Comparison of ENCODE assay signal across 1 cellular context in genomic region chr11:68460741-68461283, GRCh38.
A peak's percentile ranks its signal among the peaks of the same experiment; 100 is the strongest.
TF ChIP-seq lines count a peak whose summit lies in the region.

PPP6R3 (plus strand) TSS chr11:68460752; CDS start chr11:68537665, 76,913 bp downstream.

TF ChIP-seq in HepG2, 621 proteins besides CTCF, POLR2A, EP300 and RAD21 (continued from another document and continues in another):
- TF ChIP-seq TEF (CRISPR knock-in tag; IDR thresholded peaks at IDR 0.05) (0 out of 2 replicates have a peak, but pooled peaks have one; percentile 51), ZSCAN20 (CRISPR knock-in tag; IDR thresholded peaks at IDR 0.05; ENCODE audit: borderline replicate concordance) (0 out of 2 replicates have a peak, but pooled peaks have one; percentile 32), ZNF432 (CRISPR knock-in tag; IDR thresholded peaks at IDR 0.05; ENCODE audit: borderline replicate concordance) (no peak), MXD3 (CRISPR knock-in tag; IDR thresholded peaks at IDR 0.05) (0 out of 2 replicates have a peak, but pooled peaks have one; percentile 23), GPN1 (CRISPR knock-in tag; IDR thresholded peaks at IDR 0.05; ENCODE audit: borderline replicate concordance) (no peak), TOPORS (CRISPR knock-in tag; IDR thresholded peaks at IDR 0.05) (no peak), MED1 (CRISPR knock-in tag; IDR thresholded peaks at IDR 0.05) (0 out of 2 replicates have a peak, but pooled peaks have one; percentile 11), ZFP1 (CRISPR knock-in tag; IDR thresholded peaks at IDR 0.05) (no peak), ZBTB1 (CRISPR knock-in tag; IDR thresholded peaks at IDR 0.05; ENCODE audit: borderline replicate concordance) (no peak), ZNF124 (CRISPR knock-in tag; IDR thresholded peaks at IDR 0.05) (0 out of 2 replicates have a peak, but pooled peaks have one; percentile 26), IRX3 (CRISPR knock-in tag; IDR thresholded peaks at IDR 0.05; ENCODE audit: borderline replicate concordance, low read depth) (no peak), YEATS4 (CRISPR knock-in tag; IDR thresholded peaks at IDR 0.05; ENCODE audit: borderline replicate concordance) (peak; percentile 83), ARID2 (CRISPR knock-in tag; IDR thresholded peaks at IDR 0.05; ENCODE audit: borderline replicate concordance) (no peak), ZNF282 (IDR thresholded peaks at IDR 0.05; ENCODE audit: partially characterized antibody) (no peak), MAFG (CRISPR knock-in tag; IDR thresholded peaks at IDR 0.05) (no peak), TGIF2 (CRISPR knock-in tag; IDR thresholded peaks at IDR 0.05) (peak; percentile 53; the same call in 1 of the 2 replicates), ZNF768 (CRISPR knock-in tag; IDR thresholded peaks at IDR 0.05) (peak; percentile 29; the same call in 1 of the 2 replicates), ZBTB37 (CRISPR knock-in tag; IDR thresholded peaks at IDR 0.05) (no peak), MYC (CRISPR knock-in tag; IDR thresholded peaks at IDR 0.05; ENCODE audit: borderline replicate concordance) (peak; percentile 54), HNRNPK (IDR thresholded peaks at IDR 0.05; ENCODE audit: low read depth, low read length, poor library complexity, severe bottlenecking) (peak; percentile 28), CBFB (CRISPR knock-in tag; IDR thresholded peaks at IDR 0.05) (no peak), SMAD1 (CRISPR knock-in tag; IDR thresholded peaks at IDR 0.05; ENCODE audit: borderline replicate concordance, low read depth) (no peak), ZNF558 (CRISPR knock-in tag; IDR thresholded peaks at IDR 0.05; ENCODE audit: borderline replicate concordance) (no peak; the same call in 1 of the 2 replicates), POGZ (CRISPR knock-in tag; IDR thresholded peaks at IDR 0.05) (no peak), EEA1 (CRISPR knock-in tag; IDR thresholded peaks at IDR 0.05; ENCODE audit: borderline replicate concordance) (0 out of 2 replicates have a peak, but pooled peaks have one; percentile 56), ZNF605 (CRISPR knock-in tag; IDR thresholded peaks at IDR 0.05) (no peak), STAG1 (CRISPR knock-in tag; IDR thresholded peaks at IDR 0.05) (no peak), E2F2 (CRISPR knock-in tag; IDR thresholded peaks at IDR 0.05; ENCODE audit: borderline replicate concordance) (no peak), ZSCAN21 (CRISPR knock-in tag; IDR thresholded peaks at IDR 0.05; ENCODE audit: borderline replicate concordance) (peak; percentile 57; the same call in 1 of the 2 replicates), ZNF577 (CRISPR knock-in tag; IDR thresholded peaks at IDR 0.05; ENCODE audit: borderline replicate concordance, low read depth) (no peak), NR3C1 (CRISPR knock-in tag; IDR thresholded peaks at IDR 0.05) (no peak), DBP (CRISPR knock-in tag; IDR thresholded peaks at IDR 0.05; ENCODE audit: not compliant biosample characterization) (no peak), SMARCE1 (IDR thresholded peaks at IDR 0.05; ENCODE audit: borderline replicate concordance) (no peak), FOXK2 (IDR thresholded peaks at IDR 0.05) (no peak), IRF2 (CRISPR knock-in tag; IDR thresholded peaks at IDR 0.05) (no peak), KDM1A (CRISPR knock-in tag; IDR thresholded peaks at IDR 0.05) (no peak), LCORL (IDR thresholded peaks at IDR 0.05) (no peak), LCORL (CRISPR knock-in tag; IDR thresholded peaks at IDR 0.05) (no peak), CENPT (CRISPR knock-in tag; IDR thresholded peaks at IDR 0.05; ENCODE audit: low read depth) (0 out of 2 replicates have a peak, but pooled peaks have one; percentile 33), SYNCRIP (IDR thresholded peaks at IDR 0.05; ENCODE audit: insufficient read depth, low read depth, low read length) (no peak)
- TF ChIP-seq, protein P1, sequence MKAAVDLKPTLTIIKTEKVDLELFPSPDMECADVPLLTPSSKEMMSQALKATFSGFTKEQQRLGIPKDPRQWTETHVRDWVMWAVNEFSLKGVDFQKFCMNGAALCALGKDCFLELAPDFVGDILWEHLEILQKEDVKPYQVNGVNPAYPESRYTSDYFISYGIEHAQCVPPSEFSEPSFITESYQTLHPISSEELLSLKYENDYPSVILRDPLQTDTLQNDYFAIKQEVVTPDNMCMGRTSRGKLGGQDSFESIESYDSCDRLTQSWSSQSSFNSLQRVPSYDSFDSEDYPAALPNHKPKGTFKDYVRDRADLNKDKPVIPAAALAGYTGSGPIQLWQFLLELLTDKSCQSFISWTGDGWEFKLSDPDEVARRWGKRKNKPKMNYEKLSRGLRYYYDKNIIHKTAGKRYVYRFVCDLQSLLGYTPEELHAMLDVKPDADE (CRISPR knock-in tag; IDR thresholded peaks at IDR 0.05): no peak
- TF ChIP-seq, protein P2, sequence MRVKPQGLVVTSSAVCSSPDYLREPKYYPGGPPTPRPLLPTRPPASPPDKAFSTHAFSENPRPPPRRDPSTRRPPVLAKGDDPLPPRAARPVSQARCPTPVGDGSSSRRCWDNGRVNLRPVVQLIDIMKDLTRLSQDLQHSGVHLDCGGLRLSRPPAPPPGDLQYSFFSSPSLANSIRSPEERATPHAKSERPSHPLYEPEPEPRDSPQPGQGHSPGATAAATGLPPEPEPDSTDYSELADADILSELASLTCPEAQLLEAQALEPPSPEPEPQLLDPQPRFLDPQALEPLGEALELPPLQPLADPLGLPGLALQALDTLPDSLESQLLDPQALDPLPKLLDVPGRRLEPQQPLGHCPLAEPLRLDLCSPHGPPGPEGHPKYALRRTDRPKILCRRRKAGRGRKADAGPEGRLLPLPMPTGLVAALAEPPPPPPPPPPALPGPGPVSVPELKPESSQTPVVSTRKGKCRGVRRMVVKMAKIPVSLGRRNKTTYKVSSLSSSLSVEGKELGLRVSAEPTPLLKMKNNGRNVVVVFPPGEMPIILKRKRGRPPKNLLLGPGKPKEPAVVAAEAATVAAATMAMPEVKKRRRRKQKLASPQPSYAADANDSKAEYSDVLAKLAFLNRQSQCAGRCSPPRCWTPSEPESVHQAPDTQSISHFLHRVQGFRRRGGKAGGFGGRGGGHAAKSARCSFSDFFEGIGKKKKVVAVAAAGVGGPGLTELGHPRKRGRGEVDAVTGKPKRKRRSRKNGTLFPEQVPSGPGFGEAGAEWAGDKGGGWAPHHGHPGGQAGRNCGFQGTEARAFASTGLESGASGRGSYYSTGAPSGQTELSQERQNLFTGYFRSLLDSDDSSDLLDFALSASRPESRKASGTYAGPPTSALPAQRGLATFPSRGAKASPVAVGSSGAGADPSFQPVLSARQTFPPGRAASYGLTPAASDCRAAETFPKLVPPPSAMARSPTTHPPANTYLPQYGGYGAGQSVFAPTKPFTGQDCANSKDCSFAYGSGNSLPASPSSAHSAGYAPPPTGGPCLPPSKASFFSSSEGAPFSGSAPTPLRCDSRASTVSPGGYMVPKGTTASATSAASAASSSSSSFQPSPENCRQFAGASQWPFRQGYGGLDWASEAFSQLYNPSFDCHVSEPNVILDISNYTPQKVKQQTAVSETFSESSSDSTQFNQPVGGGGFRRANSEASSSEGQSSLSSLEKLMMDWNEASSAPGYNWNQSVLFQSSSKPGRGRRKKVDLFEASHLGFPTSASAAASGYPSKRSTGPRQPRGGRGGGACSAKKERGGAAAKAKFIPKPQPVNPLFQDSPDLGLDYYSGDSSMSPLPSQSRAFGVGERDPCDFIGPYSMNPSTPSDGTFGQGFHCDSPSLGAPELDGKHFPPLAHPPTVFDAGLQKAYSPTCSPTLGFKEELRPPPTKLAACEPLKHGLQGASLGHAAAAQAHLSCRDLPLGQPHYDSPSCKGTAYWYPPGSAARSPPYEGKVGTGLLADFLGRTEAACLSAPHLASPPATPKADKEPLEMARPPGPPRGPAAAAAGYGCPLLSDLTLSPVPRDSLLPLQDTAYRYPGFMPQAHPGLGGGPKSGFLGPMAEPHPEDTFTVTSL (CRISPR knock-in tag; IDR thresholded peaks at IDR 0.05; ENCODE audit: borderline replicate concordance): no peak
- TF ChIP-seq, protein P3, sequence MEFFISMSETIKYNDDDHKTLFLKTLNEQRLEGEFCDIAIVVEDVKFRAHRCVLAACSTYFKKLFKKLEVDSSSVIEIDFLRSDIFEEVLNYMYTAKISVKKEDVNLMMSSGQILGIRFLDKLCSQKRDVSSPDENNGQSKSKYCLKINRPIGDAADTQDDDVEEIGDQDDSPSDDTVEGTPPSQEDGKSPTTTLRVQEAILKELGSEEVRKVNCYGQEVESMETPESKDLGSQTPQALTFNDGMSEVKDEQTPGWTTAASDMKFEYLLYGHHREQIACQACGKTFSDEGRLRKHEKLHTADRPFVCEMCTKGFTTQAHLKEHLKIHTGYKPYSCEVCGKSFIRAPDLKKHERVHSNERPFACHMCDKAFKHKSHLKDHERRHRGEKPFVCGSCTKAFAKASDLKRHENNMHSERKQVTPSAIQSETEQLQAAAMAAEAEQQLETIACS (CRISPR knock-in tag; IDR thresholded peaks at IDR 0.05): peak; percentile 52; the same call in 1 of the 2 replicates
- TF ChIP-seq, protein P4, sequence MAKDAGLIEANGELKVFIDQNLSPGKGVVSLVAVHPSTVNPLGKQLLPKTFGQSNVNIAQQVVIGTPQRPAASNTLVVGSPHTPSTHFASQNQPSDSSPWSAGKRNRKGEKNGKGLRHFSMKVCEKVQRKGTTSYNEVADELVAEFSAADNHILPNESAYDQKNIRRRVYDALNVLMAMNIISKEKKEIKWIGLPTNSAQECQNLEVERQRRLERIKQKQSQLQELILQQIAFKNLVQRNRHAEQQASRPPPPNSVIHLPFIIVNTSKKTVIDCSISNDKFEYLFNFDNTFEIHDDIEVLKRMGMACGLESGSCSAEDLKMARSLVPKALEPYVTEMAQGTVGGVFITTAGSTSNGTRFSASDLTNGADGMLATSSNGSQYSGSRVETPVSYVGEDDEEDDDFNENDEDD (CRISPR knock-in tag; IDR thresholded peaks at IDR 0.05; ENCODE audit: borderline replicate concordance): peak; percentile 61; the same call in 1 of the 2 replicates
- TF ChIP-seq, protein P5, sequence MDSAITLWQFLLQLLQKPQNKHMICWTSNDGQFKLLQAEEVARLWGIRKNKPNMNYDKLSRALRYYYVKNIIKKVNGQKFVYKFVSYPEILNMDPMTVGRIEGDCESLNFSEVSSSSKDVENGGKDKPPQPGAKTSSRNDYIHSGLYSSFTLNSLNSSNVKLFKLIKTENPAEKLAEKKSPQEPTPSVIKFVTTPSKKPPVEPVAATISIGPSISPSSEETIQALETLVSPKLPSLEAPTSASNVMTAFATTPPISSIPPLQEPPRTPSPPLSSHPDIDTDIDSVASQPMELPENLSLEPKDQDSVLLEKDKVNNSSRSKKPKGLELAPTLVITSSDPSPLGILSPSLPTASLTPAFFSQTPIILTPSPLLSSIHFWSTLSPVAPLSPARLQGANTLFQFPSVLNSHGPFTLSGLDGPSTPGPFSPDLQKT (CRISPR knock-in tag; IDR thresholded peaks at IDR 0.05; ENCODE audit: borderline replicate concordance): no peak
- TF ChIP-seq, protein P6, sequence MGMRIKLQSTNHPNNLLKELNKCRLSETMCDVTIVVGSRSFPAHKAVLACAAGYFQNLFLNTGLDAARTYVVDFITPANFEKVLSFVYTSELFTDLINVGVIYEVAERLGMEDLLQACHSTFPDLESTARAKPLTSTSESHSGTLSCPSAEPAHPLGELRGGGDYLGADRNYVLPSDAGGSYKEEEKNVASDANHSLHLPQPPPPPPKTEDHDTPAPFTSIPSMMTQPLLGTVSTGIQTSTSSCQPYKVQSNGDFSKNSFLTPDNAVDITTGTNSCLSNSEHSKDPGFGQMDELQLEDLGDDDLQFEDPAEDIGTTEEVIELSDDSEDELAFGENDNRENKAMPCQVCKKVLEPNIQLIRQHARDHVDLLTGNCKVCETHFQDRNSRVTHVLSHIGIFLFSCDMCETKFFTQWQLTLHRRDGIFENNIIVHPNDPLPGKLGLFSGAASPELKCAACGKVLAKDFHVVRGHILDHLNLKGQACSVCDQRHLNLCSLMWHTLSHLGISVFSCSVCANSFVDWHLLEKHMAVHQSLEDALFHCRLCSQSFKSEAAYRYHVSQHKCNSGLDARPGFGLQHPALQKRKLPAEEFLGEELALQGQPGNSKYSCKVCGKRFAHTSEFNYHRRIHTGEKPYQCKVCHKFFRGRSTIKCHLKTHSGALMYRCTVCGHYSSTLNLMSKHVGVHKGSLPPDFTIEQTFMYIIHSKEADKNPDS (CRISPR knock-in tag; IDR thresholded peaks at IDR 0.05): no peak
